8 cellular contexts compared by ENCODE assay signal in genomic region chr18:79393626-79394401, GRCh38. TPM values are rescaled to one million over a fixed set of nuclear protein-coding genes. Genes with fewer than 3 reads are reported as not detected.
A peak's percentile ranks its signal among the peaks of the same experiment; 100 is the strongest.
DNase-seq lines count a peak whose midpoint lies in the region; ATAC-seq and TF ChIP-seq lines count a peak whose summit lies in the region.

No MANE protein-coding gene starts in this region.

- ATAC-seq in thoracic aorta (ENCODE audit: insufficient number of reproducible peaks, low FRiP score, low read depth): peak; percentile 78
- ATAC-seq in HG03469 (IDR thresholded peaks at IDR 0.05; ENCODE audit: unreplicated experiment): no peak

- H3K4me1 ChIP-seq in A673 (ENCODE audit: insufficient read depth, low read length, poor library complexity, severe bottlenecking) (peaks cover 16% of the 10 kb centered on the region), thoracic aorta (ENCODE audit: control insufficient read depth in 1 of 2, low read depth in 2 of 2) (peaks cover 14 to 32% of the 10 kb centered on the region in 2 donors)

- TF ChIP-seq POLR2A in GM15510 (IDR thresholded peaks at IDR 0.05; ENCODE audit: borderline replicate concordance, extremely low read depth, insufficient read length): peak; percentile 34

- peak overlapping the region; percentile 75 for H3K4me3 Mint-ChIP-seq in activated CD4-positive, alpha-beta memory T cell treated with anti-CD3 and anti-CD28 coated beads, Interleukin-2, amount 10 ng/mL, durations not matched to agents 7 days and 5 days

- TF ChIP-seq CTCF in A673 (conservative IDR thresholded peaks at IDR 0.05; ENCODE audit: low read depth, low read length): no peak
- no peak for TF ChIP-seq CTCF in thoracic aorta (IDR thresholded peaks at IDR 0.05)

- peaks cover 21% of the 10 kb centered on the region for H3K4me1 Mint-ChIP-seq in activated CD4-positive, alpha-beta memory T cell treated with anti-CD3 and anti-CD28 coated beads, Interleukin-2, amount 10 ng/mL, durations not matched to agents 7 days and 5 days

- H3K27me3 ChIP-seq in A673 (replicated peaks; ENCODE audit: insufficient read depth, low read depth, low read length, poor library complexity) (no peaks in the 10 kb centered on the region), thoracic aorta (replicated peaks; ENCODE audit: insufficient read depth) (no peaks in the 10 kb centered on the region)

- H3K9me3 ChIP-seq in A673 (ENCODE audit: low read depth, low read length, poor library complexity, severe bottlenecking): no peaks in the 10 kb centered on the region
- H3K9me3 ChIP-seq in thoracic aorta: no peaks in the 10 kb centered on the region

- H3K27ac Mint-ChIP-seq in activated CD4-positive, alpha-beta memory T cell treated with anti-CD3 and anti-CD28 coated beads, Interleukin-2, amount 10 ng/mL, durations not matched to agents 7 days and 5 days: no peak overlapping the region

- H3K27me3 Mint-ChIP-seq in activated CD4-positive, alpha-beta memory T cell treated with anti-CD3 and anti-CD28 coated beads, Interleukin-2, amount 10 ng/mL, durations not matched to agents 7 days and 5 days: peaks cover 40% of the 10 kb centered on the region

- CTCF ChIA-PET in A673 (lab: Charles Lee): interaction anchor here (0.6 to 1.1 kb wide), 2 partner anchors 9 to 13 kb away, joined by 3 read pairs; no protein-coding TSS in a partner anchor
- CTCF ChIA-PET in activated CD4-positive, alpha-beta memory T cell treated with anti-CD3 and anti-CD28 coated beads, Interleukin-2, amount 10 ng/mL, durations not matched to agents 7 days and 5 days (lab: Charles Lee): interaction anchor here (1.3 to 2.1 kb wide), 3 partner anchors 13 to 136 kb away, joined by 3 to 11 read pairs (median 4); no protein-coding TSS in a partner anchor

- peaks cover under 1% of the 10 kb centered on the region for H3K36me3 Mint-ChIP-seq in activated CD4-positive, alpha-beta memory T cell treated with anti-CD3 and anti-CD28 coated beads, Interleukin-2, amount 10 ng/mL, durations not matched to agents 7 days and 5 days (ENCODE audit: low read depth)

- H3K4me3 ChIP-seq in A673 (ENCODE audit: low read depth, low read length, poor library complexity, severe bottlenecking): peak overlapping the region; percentile 53
- H3K4me3 ChIP-seq in thoracic aorta: peak overlapping the region; percentile 75

- DNase-seq in A673 (ENCODE audit: low spot score) (peak; percentile 91), NCI-H1694 treated with DMSO at 0.1 percent for 48 hours (lab: John Stamatoyannopoulos, UW) (peak; percentile 44), epithelial cell of prostate (ENCODE audit: low read depth, low spot score) (no peak), mesenteric fat pad (ENCODE audit: low spot score) (peak; percentile 96), thoracic aorta (ENCODE audit: low spot score) (peak; percentile 75)
- DNase-seq in activated CD4-positive, alpha-beta memory T cell treated with anti-CD3 and anti-CD28 coated beads, Interleukin-2, amount 10 ng/mL, durations not matched to agents 7 days and 5 days: peak; percentile 42

- no peaks in the 10 kb centered on the region for H3K9me3 Mint-ChIP-seq in activated CD4-positive, alpha-beta memory T cell treated with anti-CD3 and anti-CD28 coated beads, Interleukin-2, amount 10 ng/mL, durations not matched to agents 7 days and 5 days

- POLR2A ChIA-PET in A673 (lab: Charles Lee; ENCODE audit: low non-redundant PET): no interaction called here
- POLR2A ChIA-PET in activated CD4-positive, alpha-beta memory T cell treated with anti-CD3 and anti-CD28 coated beads, Interleukin-2, amount 10 ng/mL, durations not matched to agents 7 days and 5 days (lab: Charles Lee): interaction anchor here (0.6 to 2.7 kb wide), 5 partner anchors 11 to 556 kb away, joined by 3 to 28 read pairs (median 4); no protein-coding TSS in a partner anchor

- H3K36me3 ChIP-seq in A673 (ENCODE audit: insufficient read depth, low read length, poor library complexity, severe bottlenecking): no peaks in the 10 kb centered on the region
- H3K36me3 ChIP-seq in thoracic aorta: no peaks in the 10 kb centered on the region

- no TSS peak for BruUV-seq in A673 (replicated peaks; lab: Mats Ljungman, UMichigan)

- H3K27ac ChIP-seq in A673 (ENCODE audit: low read depth, low read length, poor library complexity, severe bottlenecking) (peak overlapping the region; percentile 58), epithelial cell of prostate (peak overlapping the region; percentile 16), thoracic aorta (peak overlapping the region; percentile 95 to 98)

- intact Hi-C loops in A673 (cut with micrococcal nuclease; ENCODE audit: unreplicated experiment): loop anchor here (10.0 kb wide), 1 partner anchor 641 kb away; the partner anchor contains the start of gene RBFA

RNA-seq across cellular contexts. Expression of gene NFATC1, which starts 1.9 kb away (rescaled TPM):
- total RNA-seq in A673 (2021): 10.4 and 13.5 TPM in 2 replicates
- total RNA-seq in activated CD4-positive, alpha-beta memory T cell treated with anti-CD3 and anti-CD28 coated beads, Interleukin-2, amount 10 ng/mL, durations not matched to agents 7 days and 5 days: 10 to 100 TPM; 43.8 to 44.5 TPM
- 35.4 TPM for total RNA-seq in mesenteric fat pad
- total RNA-seq in thoracic aorta: 10 to 100 TPM; 27.6 to 40.8 TPM

Comparison
In these comparisons a context has a peak if more than half of its experiments do, and no peak if none do; other contexts are left out.
1. H3K27ac ChIP-seq: peak in every context shown above with its lines; median percentile 96 in thoracic aorta; 58 in A673; 16 in epithelial cell of prostate.